ENCODE assay signal across 1 cellular context in the genomic region with DNA sequence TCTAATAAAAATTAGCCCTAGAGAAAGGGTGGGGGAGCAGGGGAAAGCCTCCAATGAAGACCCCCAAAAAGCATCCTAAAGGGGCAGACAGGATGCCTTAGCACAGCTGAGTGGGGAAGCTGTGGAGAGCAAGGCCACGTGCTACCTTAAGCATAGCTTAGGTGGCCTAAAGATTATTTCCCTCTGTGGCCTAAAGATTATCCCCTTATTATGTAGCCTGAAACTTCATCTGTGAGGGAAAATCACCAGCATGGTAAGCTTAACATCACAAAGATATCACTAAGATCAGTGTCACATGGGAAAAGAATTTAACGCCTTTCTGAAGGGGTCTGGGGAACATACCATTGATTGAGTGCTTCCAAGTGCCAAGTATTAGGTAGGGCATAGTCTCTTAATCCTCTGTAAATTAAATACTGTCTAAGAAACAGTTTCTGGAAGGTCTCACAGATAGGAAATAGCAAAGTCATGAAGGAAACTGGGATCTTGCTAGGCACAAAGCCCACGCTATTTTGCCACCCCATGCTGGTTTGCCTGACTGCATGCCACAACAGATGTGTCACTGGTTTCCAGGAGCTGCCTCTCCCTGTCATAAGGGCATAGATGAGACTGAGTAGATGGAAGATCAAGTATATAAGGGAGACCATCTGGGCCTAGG.
TF ChIP-seq lines count a peak whose summit lies in the region.

No MANE protein-coding gene starts in this region.

TF ChIP-seq in WTC11, 78 proteins besides CTCF, POLR2A, EP300 and RAD21 (continued from another document):
- TF ChIP-seq, protein P1, sequence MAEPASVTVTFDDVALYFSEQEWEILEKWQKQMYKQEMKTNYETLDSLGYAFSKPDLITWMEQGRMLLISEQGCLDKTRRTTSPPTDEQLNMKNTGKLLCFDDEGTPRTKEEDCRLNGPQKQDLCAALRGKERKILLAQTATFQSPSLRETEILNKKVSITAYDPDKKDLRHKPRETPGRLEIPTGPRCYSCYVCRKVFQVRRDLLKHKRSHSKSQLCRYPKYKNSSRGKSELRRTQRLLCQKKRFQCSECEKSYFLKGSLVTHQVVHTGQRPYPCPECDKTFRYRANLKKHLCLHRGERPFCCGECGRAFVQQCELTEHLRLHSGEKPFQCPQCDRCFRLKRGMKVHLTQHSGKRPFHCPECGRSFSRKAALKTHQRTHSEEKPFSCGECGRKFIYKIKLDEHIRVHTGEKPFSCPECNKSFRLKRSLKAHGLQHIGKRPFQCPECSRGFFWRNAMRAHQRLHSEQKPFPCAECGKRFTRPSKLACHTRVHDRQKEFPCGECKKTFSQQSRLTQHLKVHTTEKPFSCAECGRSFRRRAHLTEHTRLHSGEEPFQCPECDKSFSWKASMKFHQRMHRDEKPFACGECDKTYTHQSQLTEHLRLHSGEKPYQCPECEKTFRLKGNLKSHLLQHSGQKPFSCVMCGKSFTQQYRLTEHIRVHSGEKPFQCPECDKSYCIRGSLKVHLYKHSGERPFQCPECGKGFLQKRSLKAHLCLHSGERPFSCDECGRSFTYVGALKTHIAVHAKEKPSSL (CRISPR knock-in tag; conservative IDR thresholded peaks at IDR 0.05), result no peak
- no peak for TF ChIP-seq ETV6 (CRISPR knock-in tag; IDR thresholded peaks at IDR 0.05)
- no peak for TF ChIP-seq JUN (CRISPR knock-in tag; IDR thresholded peaks at IDR 0.05)
- TF ChIP-seq SMAD4 (CRISPR knock-in tag; IDR thresholded peaks at IDR 0.05), result no peak
- TF ChIP-seq FOXK1 (CRISPR knock-in tag; IDR thresholded peaks at IDR 0.05), result no peak
TF ChIP-seq in WTC11: peak in this region for 0.
